8 cellular contexts compared by ENCODE assay signal in genomic region chr17:78342438-78343098, GRCh38. TPM values are rescaled to one million over a fixed set of nuclear protein-coding genes. Genes with fewer than 3 reads are reported as not detected.
A peak's percentile ranks its signal among the peaks of the same experiment; 100 is the strongest.
DNase-seq lines count a peak whose midpoint lies in the region; ATAC-seq and TF ChIP-seq lines count a peak whose summit lies in the region.

No MANE protein-coding gene starts in this region.

- no peak overlapping the region for H3K23ac ChIP-seq in mesendoderm (ENCODE audit: low read length)

- TF ChIP-seq CTCF in CD8-positive, alpha-beta T cell (IDR thresholded peaks at IDR 0.05), result no peak
- no peak for TF ChIP-seq CTCF in OCI-LY1 (IDR thresholded peaks at IDR 0.05; ENCODE audit: low read length)
- TF ChIP-seq CTCF in uterus (IDR thresholded peaks at IDR 0.05), result no peak

- peak overlapping the region; percentile 65 for H3K18ac ChIP-seq in mesendoderm (ENCODE audit: low read length)

- TF ChIP-seq POLR2A in uterus (IDR thresholded peaks at IDR 0.05), result no peak

- H3K4me2 ChIP-seq in OCI-LY1 (ENCODE audit: low read length) (0 out of 2 replicates have a peak overlapping the region, but pooled peaks have one; percentile 38), mesendoderm (ENCODE audit: low read length) (peak overlapping the region; percentile 39)

- H2BK5ac ChIP-seq in mesendoderm (ENCODE audit: low read length), result no peak overlapping the region

- no peak overlapping the region for H2BK15ac ChIP-seq in mesendoderm (replicated peaks; ENCODE audit: low read depth)

- H3K27me3 Mint-ChIP-seq in CD8-positive, alpha-beta T cell (ENCODE audit: low read depth), result no peaks in the 10 kb centered on the region
- H3K27me3 Mint-ChIP-seq in dendritic cell treated with granulocyte-macrophage colony-stimulating factor and Interleukin-4, amounts not matched to agents 40 ng/mL and 50 ng/mL, for 4 days, result peaks cover 8% of the 10 kb centered on the region
- peaks cover 9% of the 10 kb centered on the region for H3K27me3 Mint-ChIP-seq in activated T-helper 2 cell treated with anti-CD3 and anti-CD28 coated beads, Interferon-gamma antibody, Interleukin-2, Interleukin-4, amounts not matched to agents 10 μg/mL and 5 μg/mL and 100 μg/mL, durations not matched to agents 14 hours and 24 hours and 36 hours (ENCODE audit: low read depth)

- H3F3A ChIP-seq in OCI-LY1 (ENCODE audit: insufficient read depth, low read length), result no peaks in the 10 kb centered on the region

- H2BK120ac ChIP-seq in mesendoderm (ENCODE audit: low read depth, low read length), result no peak overlapping the region

- no peak for ATAC-seq in CD8-positive, alpha-beta T cell
- ATAC-seq in GM21825 (IDR thresholded peaks at IDR 0.05; ENCODE audit: unreplicated experiment) (no peak), HG03439 (IDR thresholded peaks at IDR 0.05; ENCODE audit: unreplicated experiment) (no peak)

- CTCF ChIA-PET in CD8-positive, alpha-beta T cell (lab: Charles Lee), result interaction anchor here (1.2 to 4.2 kb wide), 3 partner anchors 18 to 91 kb away, joined by 3 to 52 read pairs (median 5); partner anchors contain the start of gene SOCS3

- no peaks in the 10 kb centered on the region for H3K36me3 Mint-ChIP-seq in CD8-positive, alpha-beta T cell
- no peaks in the 10 kb centered on the region for H3K36me3 Mint-ChIP-seq in dendritic cell treated with granulocyte-macrophage colony-stimulating factor and Interleukin-4, amounts not matched to agents 40 ng/mL and 50 ng/mL, for 4 days (ENCODE audit: low read depth)
- no peaks in the 10 kb centered on the region for H3K36me3 Mint-ChIP-seq in activated T-helper 2 cell treated with anti-CD3 and anti-CD28 coated beads, Interferon-gamma antibody, Interleukin-2, Interleukin-4, amounts not matched to agents 10 μg/mL and 5 μg/mL and 100 μg/mL, durations not matched to agents 14 hours and 24 hours and 36 hours (ENCODE audit: low read depth)

- H3K9me2 ChIP-seq in OCI-LY1 (ENCODE audit: low read depth, low read length), result no peaks in the 10 kb centered on the region

- peak overlapping the region; percentile 95 for H3K27ac Mint-ChIP-seq in CD8-positive, alpha-beta T cell
- peak overlapping the region; percentile 94 for H3K27ac Mint-ChIP-seq in dendritic cell treated with granulocyte-macrophage colony-stimulating factor and Interleukin-4, amounts not matched to agents 40 ng/mL and 50 ng/mL, for 4 days
- H3K27ac Mint-ChIP-seq in activated T-helper 2 cell treated with anti-CD3 and anti-CD28 coated beads, Interferon-gamma antibody, Interleukin-2, Interleukin-4, amounts not matched to agents 10 μg/mL and 5 μg/mL and 100 μg/mL, durations not matched to agents 14 hours and 24 hours and 36 hours, result no peak overlapping the region

- no peaks in the 10 kb centered on the region for H3K9me3 Mint-ChIP-seq in CD8-positive, alpha-beta T cell
- H3K9me3 Mint-ChIP-seq in dendritic cell treated with granulocyte-macrophage colony-stimulating factor and Interleukin-4, amounts not matched to agents 40 ng/mL and 50 ng/mL, for 4 days, result no peaks in the 10 kb centered on the region
- no peaks in the 10 kb centered on the region for H3K9me3 Mint-ChIP-seq in activated T-helper 2 cell treated with anti-CD3 and anti-CD28 coated beads, Interferon-gamma antibody, Interleukin-2, Interleukin-4, amounts not matched to agents 10 μg/mL and 5 μg/mL and 100 μg/mL, durations not matched to agents 14 hours and 24 hours and 36 hours

- no CpG with 5 or more reads among the region's 26 CpGs for WGBS in mesendoderm (ENCODE audit: extremely low coverage, insufficient coverage, low lambda C conversion rate)

- H3K4me3 ChIP-seq in CD8-positive, alpha-beta T cell (ENCODE audit: low read depth, low read length), result peak overlapping the region; percentile 37
- H3K4me3 ChIP-seq in OCI-LY1 (ENCODE audit: low read depth, low read length, poor library complexity, severe bottlenecking), result no peak overlapping the region
- H3K4me3 ChIP-seq in mesendoderm (ENCODE audit: low read length), result no peak overlapping the region
- peak overlapping the region in 1 of 2 donors; percentile 25 for H3K4me3 ChIP-seq in uterus

- H3K9me3 ChIP-seq in CD8-positive, alpha-beta T cell (ENCODE audit: low read length), result no peaks in the 10 kb centered on the region
- H3K9me3 ChIP-seq in OCI-LY1 (ENCODE audit: low read length) (no peaks in the 10 kb centered on the region), uterus (no peaks in the 10 kb centered on the region)

- POLR2A ChIA-PET in CD8-positive, alpha-beta T cell (lab: Charles Lee), result interaction anchor here (1.1 to 2.7 kb wide), 4 partner anchors 14 to 36 kb away, joined by 4 to 19 read pairs (median 4); partner anchors contain the start of genes PGS1 and SOCS3

- no peaks in the 10 kb centered on the region for H3K27me3 ChIP-seq in CD8-positive, alpha-beta T cell (ENCODE audit: insufficient read depth, low read length)
- H3K27me3 ChIP-seq in OCI-LY1 (ENCODE audit: insufficient read depth, low read length), result peaks cover 10% of the 10 kb centered on the region
- H3K27me3 ChIP-seq in mesendoderm (ENCODE audit: insufficient read depth, low read length, poor library complexity), result no peaks in the 10 kb centered on the region
- no peaks in the 10 kb centered on the region for H3K27me3 ChIP-seq in uterus

- H2AK5ac ChIP-seq in mesendoderm (ENCODE audit: low read length), result no peak overlapping the region

- intact Hi-C loops in CD8-positive, alpha-beta T cell (cut with DNase I, micrococcal nuclease), result loop anchor here (1.0 kb wide), 2 partner anchors 14 to 18 kb away; partner anchors contain the start of gene SOCS3 (in 2 of the 2)
- intact Hi-C loops in dendritic cell treated with granulocyte-macrophage colony-stimulating factor and Interleukin-4, amounts not matched to agents 40 ng/mL and 50 ng/mL, for 4 days (cut with micrococcal nuclease), result no loop called here
- intact Hi-C loops in uterus (cut with DNase I; ENCODE audit: low total_unique reads), result no loop called here
- intact Hi-C loops in activated T-helper 2 cell treated with anti-CD3 and anti-CD28 coated beads, Interferon-gamma antibody, Interleukin-2, Interleukin-4, amounts not matched to agents 10 μg/mL and 5 μg/mL and 100 μg/mL, durations not matched to agents 14 hours and 24 hours and 36 hours (cut with micrococcal nuclease), result no loop called here

- no peaks in the 10 kb centered on the region for H3K79me1 ChIP-seq in mesendoderm (ENCODE audit: low read length)

- H3K79me2 ChIP-seq in OCI-LY1 (ENCODE audit: insufficient read depth, low read length) (no peaks in the 10 kb centered on the region), mesendoderm (ENCODE audit: control insufficient read depth, insufficient read depth, low read length) (no peaks in the 10 kb centered on the region)

- H3K9ac ChIP-seq in OCI-LY1 (ENCODE audit: low read length), result no peak overlapping the region
- peak overlapping the region; percentile 43 for H3K9ac ChIP-seq in mesendoderm (ENCODE audit: low read length)

- H3K4me3 Mint-ChIP-seq in CD8-positive, alpha-beta T cell, result peak overlapping the region; percentile 73
- H3K4me3 Mint-ChIP-seq in dendritic cell treated with granulocyte-macrophage colony-stimulating factor and Interleukin-4, amounts not matched to agents 40 ng/mL and 50 ng/mL, for 4 days, result peak overlapping the region; percentile 56
- no peak overlapping the region for H3K4me3 Mint-ChIP-seq in activated T-helper 2 cell treated with anti-CD3 and anti-CD28 coated beads, Interferon-gamma antibody, Interleukin-2, Interleukin-4, amounts not matched to agents 10 μg/mL and 5 μg/mL and 100 μg/mL, durations not matched to agents 14 hours and 24 hours and 36 hours (ENCODE audit: low read depth)

- H3K4me1 Mint-ChIP-seq in CD8-positive, alpha-beta T cell (ENCODE audit: low read depth), result peaks cover 66% of the 10 kb centered on the region
- H3K4me1 Mint-ChIP-seq in dendritic cell treated with granulocyte-macrophage colony-stimulating factor and Interleukin-4, amounts not matched to agents 40 ng/mL and 50 ng/mL, for 4 days (ENCODE audit: low read depth), result peaks cover 71% of the 10 kb centered on the region
- H3K4me1 Mint-ChIP-seq in activated T-helper 2 cell treated with anti-CD3 and anti-CD28 coated beads, Interferon-gamma antibody, Interleukin-2, Interleukin-4, amounts not matched to agents 10 μg/mL and 5 μg/mL and 100 μg/mL, durations not matched to agents 14 hours and 24 hours and 36 hours (ENCODE audit: low read depth), result peaks cover 41% of the 10 kb centered on the region

- peak overlapping the region; percentile 46 for H3K4ac ChIP-seq in mesendoderm (ENCODE audit: low read depth, low read length)

- no peak overlapping the region for H4K8ac ChIP-seq in mesendoderm (ENCODE audit: low read depth, low read length)

- H4K20me1 ChIP-seq in OCI-LY1 (ENCODE audit: insufficient read depth, low read length), result no peaks in the 10 kb centered on the region

- H2AFZ ChIP-seq in OCI-LY1 (ENCODE audit: low read length), result no peak overlapping the region

- H3K4me1 ChIP-seq in CD8-positive, alpha-beta T cell (ENCODE audit: insufficient read depth, low read length), result peaks cover 60% of the 10 kb centered on the region
- H3K4me1 ChIP-seq in OCI-LY1 (ENCODE audit: insufficient read depth, low read length, severe bottlenecking) (peaks cover 31% of the 10 kb centered on the region), mesendoderm (ENCODE audit: control insufficient read depth, low read depth, low read length) (peaks cover 6% of the 10 kb centered on the region), uterus (peaks cover 9 to 29% of the 10 kb centered on the region in 2 donors)

- H3K56ac ChIP-seq in mesendoderm (ENCODE audit: low read length), result peak overlapping the region; percentile 76

- no peak overlapping the region for H4K5ac ChIP-seq in mesendoderm (ENCODE audit: low read length)

- peak overlapping the region; percentile 59 for H3K27ac ChIP-seq in CD8-positive, alpha-beta T cell (ENCODE audit: low read depth, low read length)
- H3K27ac ChIP-seq in OCI-LY1 (ENCODE audit: low read depth, low read length, poor library complexity, severe bottlenecking) (no peak overlapping the region), mesendoderm (ENCODE audit: low read depth, low read length) (peak overlapping the region; percentile 23), uterus (peak overlapping the region; percentile 88 to 90)

- DNase-seq in CD8-positive, alpha-beta T cell, result no peak
- peak; percentile 72 for DNase-seq in mesendoderm
- DNase-seq in uterus, result peak; percentile 84 to 85
- DNase-seq in activated T-helper 2 cell treated with anti-CD3 and anti-CD28 coated beads, Interferon-gamma antibody, Interleukin-2, Interleukin-4, amounts not matched to agents 10 μg/mL and 5 μg/mL and 100 μg/mL, durations not matched to agents 14 hours and 24 hours and 36 hours (ENCODE audit: low spot score), result no peak

- no peaks in the 10 kb centered on the region for H3K36me3 ChIP-seq in CD8-positive, alpha-beta T cell (ENCODE audit: insufficient read depth, low read length)
- H3K36me3 ChIP-seq in OCI-LY1 (ENCODE audit: insufficient read depth, low read length) (no peaks in the 10 kb centered on the region), mesendoderm (ENCODE audit: control insufficient read depth, insufficient read depth, low read length) (no peaks in the 10 kb centered on the region), uterus (no peaks in the 10 kb centered on the region)

RNA-seq across cellular contexts. Expression of gene SOCS3, which starts 17.3 kb away (rescaled TPM):
- 100 to 1,000 TPM; 279 to 283 TPM for total RNA-seq in CD8-positive, alpha-beta T cell
- 11.2 TPM for polyA plus RNA-seq in mesendoderm (2013, experiment 1 of 2)
- 11.0 TPM for polyA plus RNA-seq in mesendoderm (2013, experiment 2 of 2)
- total RNA-seq in uterus, result 100 to 1,000 TPM in 1 of 4 donors, 10 to 100 TPM in 3; 20.9 to 101 (median 39.5) TPM
- total RNA-seq in activated T-helper 2 cell treated with anti-CD3 and anti-CD28 coated beads, Interferon-gamma antibody, Interleukin-2, Interleukin-4, amounts not matched to agents 10 μg/mL and 5 μg/mL and 100 μg/mL, durations not matched to agents 14 hours and 24 hours and 36 hours, result 93.5 and 99.8 TPM in 2 replicates

RNA-seq across cellular contexts. Expression of gene PGS1, which starts 35.9 kb away (rescaled TPM):
- 10 to 100 TPM; 34.6 to 36.3 TPM for total RNA-seq in CD8-positive, alpha-beta T cell
- polyA plus RNA-seq in mesendoderm (2013, experiment 1 of 2), result 24.0 TPM
- polyA plus RNA-seq in mesendoderm (2013, experiment 2 of 2), result 23.5 TPM
- 10 to 100 TPM; 12.9 to 75.4 (median 63.1) TPM for total RNA-seq in uterus
- 59.3 and 64.1 TPM in 2 replicates for total RNA-seq in activated T-helper 2 cell treated with anti-CD3 and anti-CD28 coated beads, Interferon-gamma antibody, Interleukin-2, Interleukin-4, amounts not matched to agents 10 μg/mL and 5 μg/mL and 100 μg/mL, durations not matched to agents 14 hours and 24 hours and 36 hours

Comparison
In these comparisons a context has a peak if more than half of its experiments do, and no peak if none do; other contexts are left out.
1. DNase-seq: peak in mesendoderm (single experiment) and uterus (2 of 2); none in CD8-positive, alpha-beta T cell (0 of 7) and activated T-helper 2 cell treated with anti-CD3 and anti-CD28 coated beads, Interferon-gamma antibody, Interleukin-2, Interleukin-4, amounts not matched to agents 10 μg/mL and 5 μg/mL and 100 μg/mL, durations not matched to agents 14 hours and 24 hours and 36 hours (single experiment).
2. intact Hi-C loops: an anchor here in CD8-positive, alpha-beta T cell (1.0 kb wide); none called in dendritic cell treated with granulocyte-macrophage colony-stimulating factor and Interleukin-4, amounts not matched to agents 40 ng/mL and 50 ng/mL, for 4 days, uterus and activated T-helper 2 cell treated with anti-CD3 and anti-CD28 coated beads, Interferon-gamma antibody, Interleukin-2, Interleukin-4, amounts not matched to agents 10 μg/mL and 5 μg/mL and 100 μg/mL, durations not matched to agents 14 hours and 24 hours and 36 hours.